ENCODE assay signal across 15 cellular contexts in the genomic region with DNA sequence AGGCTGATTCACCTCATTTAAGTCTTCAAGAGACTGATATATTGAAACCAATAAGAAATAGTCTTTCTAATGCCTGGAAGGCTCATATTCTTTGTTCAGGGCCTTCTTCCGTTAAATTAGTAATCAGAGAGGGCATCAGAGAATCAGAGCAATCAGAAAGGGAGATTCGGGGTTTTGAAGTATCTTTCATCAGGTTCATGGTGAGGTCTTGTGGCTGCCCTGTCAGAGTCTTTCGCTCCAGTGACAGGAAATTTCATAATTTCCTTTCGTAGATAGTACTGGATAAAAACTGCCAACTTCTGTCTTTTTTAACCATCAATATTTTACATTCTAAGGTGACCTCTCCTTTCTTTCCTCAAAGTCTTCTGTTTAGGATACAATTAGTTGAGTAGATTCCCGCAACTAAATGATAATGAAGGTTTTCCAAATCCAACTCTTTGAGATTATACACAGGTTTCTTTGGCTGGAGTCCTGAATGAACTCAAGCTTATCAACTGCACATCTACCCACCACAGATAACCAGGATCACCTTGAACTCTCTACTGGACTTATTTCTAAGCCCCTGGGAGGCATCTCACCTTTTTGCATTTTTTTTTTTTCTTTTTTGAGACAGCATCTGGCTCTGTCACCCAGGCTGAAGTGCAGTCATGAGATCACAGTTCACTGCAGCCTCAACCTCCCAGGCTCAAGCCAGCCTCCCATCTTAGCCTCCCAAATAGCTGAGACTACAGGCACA. TPM values are rescaled to one million over a fixed set of nuclear protein-coding genes. Genes with fewer than 3 reads are reported as not detected.
DNase-seq lines count a peak whose midpoint lies in the region; ATAC-seq lines count a peak whose summit lies in the region.
"Had no signal": no experiment of that assay in that cellular context is flagged by ENCODE, and none has a peak within 500 bp of the region (broad histone marks: within the 10 kb centered on the region; RNA-seq: fewer than 3 reads in every experiment).

No MANE protein-coding gene starts in this region.

- CTCF ChIA-PET in activated CD8-positive, alpha-beta T cell treated with anti-CD3 and anti-CD28 coated beads, Interleukin-2, amount 10 ng/mL, durations not matched to agents 7 days and 5 days (lab: Charles Lee) = interaction anchor here (0.7 to 2.0 kb wide), 3 partner anchors 12 to 165 kb away, joined by 3 to 6 read pairs (median 4); no protein-coding TSS in a partner anchor
- CTCF ChIA-PET in naive thymus-derived CD4-positive, alpha-beta T cell (lab: Charles Lee) = no interaction called here

- peak overlapping the region; percentile 41 for H3K4me3 Mint-ChIP-seq in activated CD4-positive, alpha-beta T cell treated with anti-CD3 and anti-CD28 coated beads, Interleukin-2, amount 10 ng/mL, durations not matched to agents 24 days and 14 days
- peak overlapping the region; percentile 55 for H3K4me3 Mint-ChIP-seq in activated CD8-positive, alpha-beta T cell treated with anti-CD3 and anti-CD28 coated beads, Interleukin-2, amount 10 ng/mL, durations not matched to agents 7 days and 5 days
- H3K4me3 Mint-ChIP-seq in naive thymus-derived CD4-positive, alpha-beta T cell = peak overlapping the region in 9 of 10 donors; percentile 21 to 76 (median 52)

- H3K9me3 Mint-ChIP-seq in activated CD4-positive, alpha-beta T cell treated with anti-CD3 and anti-CD28 coated beads, Interleukin-2, amount 10 ng/mL, durations not matched to agents 24 days and 14 days = peaks cover 3% of the 10 kb centered on the region
- no peaks in the 10 kb centered on the region for H3K9me3 Mint-ChIP-seq in activated CD8-positive, alpha-beta T cell treated with anti-CD3 and anti-CD28 coated beads, Interleukin-2, amount 10 ng/mL, durations not matched to agents 7 days and 5 days (ENCODE audit: insufficient read depth)
- peaks cover 0 to 9% (median 0%) of the 10 kb centered on the region in 11 donors for H3K9me3 Mint-ChIP-seq in naive thymus-derived CD4-positive, alpha-beta T cell

- H3K27ac ChIP-seq in naive thymus-derived CD4-positive, alpha-beta T cell (ENCODE audit: low read depth, low read length) = no peak overlapping the region
- H3K27ac ChIP-seq: epithelial cell of prostate, parathyroid adenoma, suprapubic skin had no signal

- no peak overlapping the region for H3K4me3 ChIP-seq in naive thymus-derived CD4-positive, alpha-beta T cell (ENCODE audit: low read length)
- H3K4me3 ChIP-seq: suprapubic skin had no signal

- peak; percentile 79 for DNase-seq in activated CD4-positive, alpha-beta T cell treated with anti-CD3 and anti-CD28 coated beads, Interleukin-2, amount 10 ng/mL, durations not matched to agents 24 days and 14 days
- DNase-seq in activated CD4-positive, alpha-beta T cell treated with anti-CD3 and anti-CD28 coated beads for 4 hours = no peak
- peak; percentile 93 for DNase-seq in MV-4-11 (lab: John Stamatoyannopoulos, UW)
- peak; percentile 65 for DNase-seq in activated CD8-positive, alpha-beta T cell treated with anti-CD3 and anti-CD28 coated beads, Interleukin-2, amount 10 ng/mL, durations not matched to agents 7 days and 5 days
- DNase-seq in naive thymus-derived CD4-positive, alpha-beta T cell = peak in 6 of 9 donors; percentile 5 to 51 (median 41)
- DNase-seq in SW 1271 (lab: John Stamatoyannopoulos, UW) = no peak
- no peak for DNase-seq in T-helper 9 cell
- DNase-seq: activated CD4-positive, alpha-beta T cell treated with anti-CD3 and anti-CD28 coated beads, Interleukin-2, amount 50 U/mL, for 1 hour; IMR-90; NCI-H2081 had no signal

- peaks cover 2% of the 10 kb centered on the region for H3K36me3 Mint-ChIP-seq in activated CD4-positive, alpha-beta T cell treated with anti-CD3 and anti-CD28 coated beads, Interleukin-2, amount 10 ng/mL, durations not matched to agents 24 days and 14 days (ENCODE audit: low read depth)
- peaks cover 4% of the 10 kb centered on the region for H3K36me3 Mint-ChIP-seq in activated CD8-positive, alpha-beta T cell treated with anti-CD3 and anti-CD28 coated beads, Interleukin-2, amount 10 ng/mL, durations not matched to agents 7 days and 5 days (ENCODE audit: low read depth)
- H3K36me3 Mint-ChIP-seq in naive thymus-derived CD4-positive, alpha-beta T cell = peaks cover 0 to 12% (median 2%) of the 10 kb centered on the region in 5 donors

- no peaks in the 10 kb centered on the region for H3K27me3 Mint-ChIP-seq in activated CD4-positive, alpha-beta T cell treated with anti-CD3 and anti-CD28 coated beads, Interleukin-2, amount 10 ng/mL, durations not matched to agents 24 days and 14 days
- H3K27me3 Mint-ChIP-seq in activated CD8-positive, alpha-beta T cell treated with anti-CD3 and anti-CD28 coated beads, Interleukin-2, amount 10 ng/mL, durations not matched to agents 7 days and 5 days (ENCODE audit: low read depth) = peaks cover 2% of the 10 kb centered on the region
- H3K27me3 Mint-ChIP-seq in naive thymus-derived CD4-positive, alpha-beta T cell = no peaks in the 10 kb centered on the region

- POLR2A ChIA-PET in activated CD8-positive, alpha-beta T cell treated with anti-CD3 and anti-CD28 coated beads, Interleukin-2, amount 10 ng/mL, durations not matched to agents 7 days and 5 days (lab: Charles Lee) = no interaction called here
- POLR2A ChIA-PET in naive thymus-derived CD4-positive, alpha-beta T cell (lab: Charles Lee) = interaction anchor here (0.6 kb wide), 1 partner anchor 614 kb away, joined by 6 read pairs; no protein-coding TSS in a partner anchor

- peak overlapping the region; percentile 75 for H3K27ac Mint-ChIP-seq in activated CD4-positive, alpha-beta T cell treated with anti-CD3 and anti-CD28 coated beads, Interleukin-2, amount 10 ng/mL, durations not matched to agents 24 days and 14 days
- peak overlapping the region; percentile 88 for H3K27ac Mint-ChIP-seq in activated CD8-positive, alpha-beta T cell treated with anti-CD3 and anti-CD28 coated beads, Interleukin-2, amount 10 ng/mL, durations not matched to agents 7 days and 5 days
- peak overlapping the region in 8 of 9 donors; percentile 7 to 74 (median 63) for H3K27ac Mint-ChIP-seq in naive thymus-derived CD4-positive, alpha-beta T cell

- intact Hi-C loops in activated CD4-positive, alpha-beta T cell treated with anti-CD3 and anti-CD28 coated beads, Interleukin-2, amount 10 ng/mL, durations not matched to agents 24 days and 14 days (cut with micrococcal nuclease) = loop anchor here (1.0 to 5.0 kb wide), 3 partner anchors 12 to 201 kb away; no protein-coding TSS in a partner anchor
- intact Hi-C loops in naive thymus-derived CD4-positive, alpha-beta T cell (cut with micrococcal nuclease) = loop anchor here in 1 of 2 donors (2.0 to 5.0 kb wide), 4 partner anchors 46 to 144 kb away; a partner anchor contains a TSS

- H3K36me3 ChIP-seq in naive thymus-derived CD4-positive, alpha-beta T cell (ENCODE audit: control insufficient read depth in 2 of 3, insufficient read depth in 3 of 3, low read length in 3 of 3) = no peaks in the 10 kb centered on the region
- H3K36me3 ChIP-seq: suprapubic skin had no signal

- H3K4me1 ChIP-seq in naive thymus-derived CD4-positive, alpha-beta T cell (ENCODE audit: control insufficient read depth in 2 of 2, insufficient read depth in 2 of 2, low read length in 2 of 2) = peaks cover 14 to 24% of the 10 kb centered on the region in 2 donors
- H3K4me1 ChIP-seq: parathyroid adenoma had no signal

- H3K4me1 Mint-ChIP-seq in activated CD4-positive, alpha-beta T cell treated with anti-CD3 and anti-CD28 coated beads, Interleukin-2, amount 10 ng/mL, durations not matched to agents 24 days and 14 days = peaks cover 50% of the 10 kb centered on the region
- H3K4me1 Mint-ChIP-seq in activated CD8-positive, alpha-beta T cell treated with anti-CD3 and anti-CD28 coated beads, Interleukin-2, amount 10 ng/mL, durations not matched to agents 7 days and 5 days (ENCODE audit: low read depth) = peaks cover 44% of the 10 kb centered on the region
- H3K4me1 Mint-ChIP-seq in naive thymus-derived CD4-positive, alpha-beta T cell = peaks cover 17 to 63% (median 29%) of the 10 kb centered on the region in 7 donors

- peak; percentile 86 for ATAC-seq in activated CD8-positive, alpha-beta T cell treated with anti-CD3 and anti-CD28 coated beads, Interleukin-2, amount 10 ng/mL, durations not matched to agents 7 days and 5 days
- peak; percentile 88 for ATAC-seq in naive thymus-derived CD4-positive, alpha-beta T cell
- ATAC-seq in GM19023 (IDR thresholded peaks at IDR 0.05; ENCODE audit: unreplicated experiment) = no peak

- H3K9me3 ChIP-seq in naive thymus-derived CD4-positive, alpha-beta T cell (ENCODE audit: control insufficient read depth in 2 of 3, low read length in 3 of 3) = no peaks in the 10 kb centered on the region
- H3K9me3 ChIP-seq: suprapubic skin had no signal

- H3K27me3 ChIP-seq in naive thymus-derived CD4-positive, alpha-beta T cell (ENCODE audit: control insufficient read depth in 2 of 2, insufficient read depth in 2 of 2, low read length in 2 of 2) = no peaks in the 10 kb centered on the region
- H3K27me3 ChIP-seq: suprapubic skin had no signal

RNA-seq across cellular contexts. Expression of a gene that starts 5.5 kb away (rescaled TPM):
- 0.63 and 0.92 TPM in 2 replicates for total RNA-seq in activated CD4-positive, alpha-beta T cell treated with anti-CD3 and anti-CD28 coated beads, Interleukin-2, amount 10 ng/mL, durations not matched to agents 24 days and 14 days
- total RNA-seq in activated CD8-positive, alpha-beta T cell treated with anti-CD3 and anti-CD28 coated beads, Interleukin-2, amount 10 ng/mL, durations not matched to agents 7 days and 5 days = not detected
- total RNA-seq in naive thymus-derived CD4-positive, alpha-beta T cell = 1 to 10 TPM in 1 of 5 experiments, under 1 TPM in 1, not detected in 3; 0.39 to 1.5 TPM
- polyA plus RNA-seq in naive thymus-derived CD4-positive, alpha-beta T cell = not detected
- total RNA-seq: H1 had no signal
- polyA plus RNA-seq: H1 had no signal

Comparison
In these comparisons a context has a peak if more than half of its experiments do, and no peak if none do; other contexts are left out.
1. DNase-seq: peak in activated CD4-positive, alpha-beta T cell treated with anti-CD3 and anti-CD28 coated beads, Interleukin-2, amount 10 ng/mL, durations not matched to agents 24 days and 14 days (single experiment), MV-4-11 (single experiment), activated CD8-positive, alpha-beta T cell treated with anti-CD3 and anti-CD28 coated beads, Interleukin-2, amount 10 ng/mL, durations not matched to agents 7 days and 5 days (single experiment) and naive thymus-derived CD4-positive, alpha-beta T cell (6 of 9); none in activated CD4-positive, alpha-beta T cell treated with anti-CD3 and anti-CD28 coated beads for 4 hours (0 of 2), SW 1271 (0 of 2) and T-helper 9 cell (single experiment).
2. Peak in every context shown above with its lines, with median percentiles within 50 percentile points of each other: H3K27ac Mint-ChIP-seq and H3K4me3 Mint-ChIP-seq.